Comparison of ENCODE assay signal across 17 cellular contexts in the genomic region with DNA sequence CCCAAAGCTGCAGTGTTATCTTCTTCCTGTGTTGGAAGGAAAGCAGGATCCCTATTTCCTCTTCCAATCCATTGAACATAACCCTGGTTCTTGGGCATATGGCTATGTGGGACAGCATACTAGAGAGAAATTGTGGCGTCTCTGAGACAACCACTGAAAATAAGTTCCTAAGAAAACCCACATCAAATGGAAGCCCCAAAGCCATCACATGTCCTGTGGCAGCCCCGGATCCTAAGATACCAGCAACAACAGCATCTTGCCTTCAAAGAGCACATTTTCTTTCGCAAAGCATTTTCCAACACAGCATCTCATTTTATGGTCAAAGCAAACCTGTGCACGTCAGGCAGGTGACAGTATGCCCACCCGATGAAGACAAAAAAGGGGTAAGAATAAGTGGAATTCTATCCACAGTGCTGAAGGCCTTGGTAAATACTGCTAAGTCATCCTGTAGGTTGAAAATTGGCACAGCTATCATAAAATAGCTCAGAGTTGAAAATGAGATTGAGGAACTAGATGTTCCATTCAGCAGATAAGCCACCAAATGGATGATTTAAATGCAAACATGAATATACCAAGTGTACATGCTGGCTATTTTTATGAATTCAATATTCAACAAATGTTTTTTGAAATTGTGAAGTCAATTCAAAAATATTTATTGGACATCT.
DNase-seq lines count a peak whose midpoint lies in the region; ATAC-seq lines count a peak whose summit lies in the region.
"Had no signal": no experiment of that assay in that cellular context is flagged by ENCODE, and none has a peak within 500 bp of the region (broad histone marks: within the 10 kb centered on the region; RNA-seq: fewer than 3 reads in every experiment).

No MANE protein-coding gene starts in this region.

- peaks cover 31% of the 10 kb centered on the region for H3K27me3 Mint-ChIP-seq in T-helper 2 cell treated with Interferon-gamma antibody and Interleukin-4, amounts not matched to agents 5 μg/mL and 100 μg/mL, for 36 hours (ENCODE audit: low read depth)
- H3K27me3 Mint-ChIP-seq in naive thymus-derived CD8-positive, alpha-beta T cell: peaks cover 1 to 18% (median 6%) of the 10 kb centered on the region in 5 donors

- H3K27ac Mint-ChIP-seq in T-helper 2 cell treated with Interferon-gamma antibody and Interleukin-4, amounts not matched to agents 5 μg/mL and 100 μg/mL, for 36 hours: no peak overlapping the region
- peak overlapping the region in 1 of 10 donors; percentile 29 for H3K27ac Mint-ChIP-seq in naive thymus-derived CD8-positive, alpha-beta T cell
- H3K27ac Mint-ChIP-seq: stimulated activated effector memory CD8-positive, alpha-beta T cell treated with anti-CD3 and anti-CD28 coated beads, Interleukin-12 subunit alpha, Interleukin-12 subunit beta, amount 100 ng/mL, for 72 hours had no signal

- peak; percentile 65 to 90 for ATAC-seq in naive thymus-derived CD8-positive, alpha-beta T cell
- ATAC-seq: PC-3; stimulated activated effector memory CD8-positive, alpha-beta T cell treated with anti-CD3 and anti-CD28 coated beads, Interleukin-12 subunit alpha, Interleukin-12 subunit beta, amount 100 ng/mL, for 72 hours had no signal

- peak overlapping the region; percentile 17 for H3K4me3 Mint-ChIP-seq in T-helper 2 cell treated with Interferon-gamma antibody and Interleukin-4, amounts not matched to agents 5 μg/mL and 100 μg/mL, for 36 hours
- H3K4me3 Mint-ChIP-seq in naive thymus-derived CD8-positive, alpha-beta T cell: no peak overlapping the region
- H3K4me3 Mint-ChIP-seq: stimulated activated effector memory CD8-positive, alpha-beta T cell treated with anti-CD3 and anti-CD28 coated beads, Interleukin-12 subunit alpha, Interleukin-12 subunit beta, amount 100 ng/mL, for 72 hours had no signal

- H3K4me1 Mint-ChIP-seq in T-helper 2 cell treated with Interferon-gamma antibody and Interleukin-4, amounts not matched to agents 5 μg/mL and 100 μg/mL, for 36 hours (ENCODE audit: low read depth): peaks cover 19% of the 10 kb centered on the region
- peaks cover 7 to 22% (median 16%) of the 10 kb centered on the region in 4 donors for H3K4me1 Mint-ChIP-seq in naive thymus-derived CD8-positive, alpha-beta T cell

- no peaks in the 10 kb centered on the region for H3K36me3 Mint-ChIP-seq in T-helper 2 cell treated with Interferon-gamma antibody and Interleukin-4, amounts not matched to agents 5 μg/mL and 100 μg/mL, for 36 hours (ENCODE audit: low read depth)
- no peaks in the 10 kb centered on the region for H3K36me3 Mint-ChIP-seq in naive thymus-derived CD8-positive, alpha-beta T cell
- H3K36me3 Mint-ChIP-seq: stimulated activated effector memory CD8-positive, alpha-beta T cell treated with anti-CD3 and anti-CD28 coated beads, Interleukin-12 subunit alpha, Interleukin-12 subunit beta, amount 100 ng/mL, for 72 hours had no signal

- no peaks in the 10 kb centered on the region for H3K9me3 Mint-ChIP-seq in T-helper 2 cell treated with Interferon-gamma antibody and Interleukin-4, amounts not matched to agents 5 μg/mL and 100 μg/mL, for 36 hours
- H3K9me3 Mint-ChIP-seq in naive thymus-derived CD8-positive, alpha-beta T cell: no peaks in the 10 kb centered on the region
- H3K9me3 Mint-ChIP-seq: stimulated activated effector memory CD8-positive, alpha-beta T cell treated with anti-CD3 and anti-CD28 coated beads, Interleukin-12 subunit alpha, Interleukin-12 subunit beta, amount 100 ng/mL, for 72 hours had no signal

- peak; percentile 26 for DNase-seq in activated CD4-positive, alpha-beta T cell treated with anti-CD3 and anti-CD28 coated beads for 48 hours
- no peak for DNase-seq in activated CD4-positive, alpha-beta T cell treated with anti-CD3 and anti-CD28 coated beads, Interleukin-2, amount 50 U/mL, for 4 hours
- DNase-seq in KBM-7 (peak; percentile 24), COLO668 (lab: John Stamatoyannopoulos, UW; ENCODE audit: unreplicated experiment) (no peak), HK-2 (ENCODE audit: unreplicated experiment) (no peak)
- DNase-seq in T-helper 2 cell treated with Interferon-gamma antibody and Interleukin-4, amounts not matched to agents 5 μg/mL and 100 μg/mL, for 36 hours (ENCODE audit: low spot score): peak; percentile 32
- peak in 5 of 10 donors; percentile 19 to 67 (median 35) for DNase-seq in naive thymus-derived CD8-positive, alpha-beta T cell
- no peak for DNase-seq in stimulated activated CD4-positive, alpha-beta T cell treated with anti-CD3 and anti-CD28 coated beads, Interleukin-4, amount 100 ng/mL, for 1 hour
- DNase-seq: activated effector memory CD4-positive, alpha-beta T cell treated with Interleukin-2 at 50 U/mL for 16 hours; colonic mucosa; GM23248; NCI-H146; NCI-H526 treated with DMSO at 0.1 percent for 48 hours; PC-3; SHP77 treated with DMSO at 0.1 percent for 48 hours; stimulated activated CD4-positive, alpha-beta T cell treated with anti-CD3 and anti-CD28 coated beads, Interleukin-1b, Interleukin-23, amount 100 ng/mL, for 48 hours had no signal

- in situ Hi-C loops in KBM-7 (cut with MboI; ENCODE audit: low pct_unique_long_range_greater_than_20kb, low sequenced_read_pairs): no loop called here

- POLR2A ChIA-PET in naive thymus-derived CD8-positive, alpha-beta T cell (lab: Charles Lee): no interaction called here

Comparison
In these comparisons a context has a peak if more than half of its experiments do, and no peak if none do; other contexts are left out.
1. DNase-seq: peak in activated CD4-positive, alpha-beta T cell treated with anti-CD3 and anti-CD28 coated beads for 48 hours (single experiment), KBM-7 (single experiment) and T-helper 2 cell treated with Interferon-gamma antibody and Interleukin-4, amounts not matched to agents 5 μg/mL and 100 μg/mL, for 36 hours (single experiment); none in activated CD4-positive, alpha-beta T cell treated with anti-CD3 and anti-CD28 coated beads, Interleukin-2, amount 50 U/mL, for 4 hours (0 of 2), COLO668 (single experiment), HK-2 (single experiment) and stimulated activated CD4-positive, alpha-beta T cell treated with anti-CD3 and anti-CD28 coated beads, Interleukin-4, amount 100 ng/mL, for 1 hour (single experiment).